ENCODE assay signal across 17 cellular contexts in genomic region chr3:54628888-54629368, GRCh38.
DNase-seq lines count a peak whose midpoint lies in the region; ATAC-seq, FAIRE-seq and TF ChIP-seq lines count a peak whose summit lies in the region.
"Had no signal": no experiment of that assay in that cellular context is flagged by ENCODE, and none has a peak within 500 bp of the region (broad histone marks: within the 10 kb centered on the region; RNA-seq: fewer than 3 reads in every experiment).

No MANE protein-coding gene starts in this region.

- H3K4me1 ChIP-seq in GM23338 (ENCODE audit: insufficient read depth) = peaks cover 26% of the 10 kb centered on the region
- no peaks in the 10 kb centered on the region for H3K4me1 ChIP-seq in RWPE2 (ENCODE audit: insufficient read depth, poor library complexity, severe bottlenecking)
- peaks cover 2% of the 10 kb centered on the region for H3K4me1 ChIP-seq in mesendoderm (ENCODE audit: control insufficient read depth, low read depth, low read length)

- DNase-seq in GM23338 (ENCODE audit: low spot score) = no peak
- no peak for DNase-seq in RWPE2 (ENCODE audit: low spot score)
- DNase-seq in mesendoderm = peak; percentile 65
- no peak for DNase-seq in T-helper 2 cell
- no peak for DNase-seq in activated CD8-positive, alpha-beta memory T cell treated with anti-CD3 and anti-CD28 coated beads, Interleukin-2, amount 50 U/mL, for 4 hours
- DNase-seq in H54 (ENCODE audit: insufficient read length, low spot score) = no peak
- no peak for DNase-seq in NCI-H524 treated with DMSO at 0.1 percent for 48 hours (lab: John Stamatoyannopoulos, UW)
- DNase-seq: CD4-positive, alpha-beta memory T cell; DND-41; Karpas-422; NCI-H146; NCI-H2081 treated with DMSO at 0.1 percent for 48 hours; NCI-H226; NCI-H526 treated with DMSO at 0.1 percent for 48 hours; NK-92 treated with Interleukin-12 subunit alpha and Interleukin-12 subunit beta, amount 100 ng/mL, for 24 hours had no signal

- H3K4me3 Mint-ChIP-seq in GM23338 = no peak overlapping the region
- H3K4me3 Mint-ChIP-seq: B cell; CD4-positive, alpha-beta memory T cell had no signal

- H3K4me1 Mint-ChIP-seq in GM23338 = peaks cover 21% of the 10 kb centered on the region
- H3K4me1 Mint-ChIP-seq: B cell; CD4-positive, alpha-beta memory T cell had no signal

- H2AFZ ChIP-seq in GM23338 = no peak overlapping the region

- H4K8ac ChIP-seq in mesendoderm (ENCODE audit: low read depth, low read length) = no peak overlapping the region

- H3K79me2 ChIP-seq in GM23338 (replicated peaks; ENCODE audit: insufficient read depth) = no peaks in the 10 kb centered on the region; the same call in 1 of the 2 replicates
- no peaks in the 10 kb centered on the region for H3K79me2 ChIP-seq in mesendoderm (ENCODE audit: control insufficient read depth, insufficient read depth, low read length)

- H3K4me3 ChIP-seq in GM23338 = no peak overlapping the region
- H3K4me3 ChIP-seq in RWPE2 (ENCODE audit: severe bottlenecking) = no peak overlapping the region
- H3K4me3 ChIP-seq in mesendoderm (ENCODE audit: low read length) = no peak overlapping the region

- no peak overlapping the region for H2BK15ac ChIP-seq in mesendoderm (replicated peaks; ENCODE audit: low read depth)

- peak; percentile 2 for ATAC-seq in GM23338
- ATAC-seq in RWPE2 (ENCODE audit: low read depth) = peak; percentile 56
- ATAC-seq in esophagus mucosa = peak; percentile 80

- no peak overlapping the region for H3K23ac ChIP-seq in mesendoderm (ENCODE audit: low read length)

- no peak overlapping the region for H3K9ac ChIP-seq in mesendoderm (ENCODE audit: low read length)

- H2BK120ac ChIP-seq in mesendoderm (ENCODE audit: low read depth, low read length) = no peak overlapping the region

- no CpG with 5 or more reads among the region's 2 CpGs for WGBS in mesendoderm (ENCODE audit: extremely low coverage, insufficient coverage, low lambda C conversion rate)

- H3K18ac ChIP-seq in mesendoderm (ENCODE audit: low read length) = no peak overlapping the region

- H3K27me3 ChIP-seq in GM23338 (ENCODE audit: insufficient read depth) = no peaks in the 10 kb centered on the region
- no peaks in the 10 kb centered on the region for H3K27me3 ChIP-seq in RWPE2 (ENCODE audit: insufficient read depth, poor library complexity, severe bottlenecking)
- no peaks in the 10 kb centered on the region for H3K27me3 ChIP-seq in mesendoderm (ENCODE audit: insufficient read depth, low read length, poor library complexity)

- H3K36me3 ChIP-seq in GM23338 (ENCODE audit: insufficient read depth) (peaks cover 21% of the 10 kb centered on the region), RWPE2 (ENCODE audit: low read depth) (no peaks in the 10 kb centered on the region), mesendoderm (ENCODE audit: control insufficient read depth, insufficient read depth, low read length) (no peaks in the 10 kb centered on the region)

- peaks cover 29% of the 10 kb centered on the region for H3K27me3 Mint-ChIP-seq in GM23338 (ENCODE audit: insufficient read depth, low read depth, poor library complexity)
- H3K27me3 Mint-ChIP-seq: B cell had no signal

- H3K27ac Mint-ChIP-seq in GM23338 = no peak overlapping the region
- H3K27ac Mint-ChIP-seq: B cell had no signal

- FAIRE-seq in H54 (lab: Jason Lieb, UNC) = no peak

- H3K27ac ChIP-seq in GM23338 (ENCODE audit: low read depth) (peak overlapping the region; percentile 70; the same call in 1 of the 2 replicates), RWPE2 (ENCODE audit: poor library complexity, severe bottlenecking) (no peak overlapping the region), mesendoderm (ENCODE audit: low read depth, low read length) (no peak overlapping the region)

- H2AK5ac ChIP-seq in mesendoderm (ENCODE audit: low read length) = no peak overlapping the region

- peaks cover 13% of the 10 kb centered on the region for H4K20me1 ChIP-seq in GM23338 (replicated peaks; ENCODE audit: insufficient read depth)

- H3K4me2 ChIP-seq in GM23338 (no peak overlapping the region), mesendoderm (ENCODE audit: low read length) (no peak overlapping the region)

- 0 out of 2 replicates have a peak, but pooled peaks cover 13% of the 10 kb centered on the region for H3K9me2 ChIP-seq in GM23338 (ENCODE audit: insufficient read depth)

- H3K79me1 ChIP-seq in mesendoderm (ENCODE audit: low read length) = peaks cover 1% of the 10 kb centered on the region

- H3F3A ChIP-seq in GM23338 (replicated peaks; ENCODE audit: low read depth) = peaks cover 59% of the 10 kb centered on the region

- TF ChIP-seq CTCF in GM23338 (conservative IDR thresholded peaks at IDR 0.05; ENCODE audit: low read depth in 2 of 2) (no peak), RWPE2 (IDR thresholded peaks at IDR 0.05; ENCODE audit: poor library complexity, severe bottlenecking) (no peak)

- no peak for TF ChIP-seq POLR2A in H54 (IDR thresholded peaks at IDR 0.05; ENCODE audit: low read depth, low read length)

- no peak overlapping the region for H3K4ac ChIP-seq in mesendoderm (ENCODE audit: low read depth, low read length)

- H4K5ac ChIP-seq in mesendoderm (ENCODE audit: low read length) = no peak overlapping the region

- H3K9me3 ChIP-seq in RWPE2 (ENCODE audit: severe bottlenecking) = no peaks in the 10 kb centered on the region

- H3K56ac ChIP-seq in mesendoderm (ENCODE audit: low read length) = no peak overlapping the region

- peaks cover 21% of the 10 kb centered on the region; the same call in 2 of the 3 replicates for H3K36me3 Mint-ChIP-seq in GM23338 (ENCODE audit: low read depth)
- H3K36me3 Mint-ChIP-seq: CD4-positive, alpha-beta memory T cell had no signal

- peaks cover 18% of the 10 kb centered on the region for H3K9me3 Mint-ChIP-seq in GM23338

- H2BK5ac ChIP-seq in mesendoderm (ENCODE audit: low read length) = no peak overlapping the region

TF ChIP-seq in GM23338, 12 proteins besides CTCF, POLR2A, EP300 and RAD21:
- peak; percentile 50; the same call in 1 of the 2 replicates for TF ChIP-seq POLR2AphosphoS5 (IDR thresholded peaks at IDR 0.05; ENCODE audit: low read depth)
- TF ChIP-seq REST (IDR thresholded peaks at IDR 0.05; ENCODE audit: unreplicated experiment) = no peak
- TF ChIP-seq ZNF114 (CRISPR knock-in tag; IDR thresholded peaks at IDR 0.05) = no peak
- no peak for TF ChIP-seq STAT1 (IDR thresholded peaks at IDR 0.05; ENCODE audit: unreplicated experiment)

Comparison
In these comparisons a context has a peak if more than half of its experiments do, and no peak if none do; other contexts are left out.
1. ATAC-seq: peak in every context shown above with its lines; median percentile 80 in esophagus mucosa; 56 in RWPE2; 2 in GM23338.